ENCODE assay signal across 8 cellular contexts in the genomic region with DNA sequence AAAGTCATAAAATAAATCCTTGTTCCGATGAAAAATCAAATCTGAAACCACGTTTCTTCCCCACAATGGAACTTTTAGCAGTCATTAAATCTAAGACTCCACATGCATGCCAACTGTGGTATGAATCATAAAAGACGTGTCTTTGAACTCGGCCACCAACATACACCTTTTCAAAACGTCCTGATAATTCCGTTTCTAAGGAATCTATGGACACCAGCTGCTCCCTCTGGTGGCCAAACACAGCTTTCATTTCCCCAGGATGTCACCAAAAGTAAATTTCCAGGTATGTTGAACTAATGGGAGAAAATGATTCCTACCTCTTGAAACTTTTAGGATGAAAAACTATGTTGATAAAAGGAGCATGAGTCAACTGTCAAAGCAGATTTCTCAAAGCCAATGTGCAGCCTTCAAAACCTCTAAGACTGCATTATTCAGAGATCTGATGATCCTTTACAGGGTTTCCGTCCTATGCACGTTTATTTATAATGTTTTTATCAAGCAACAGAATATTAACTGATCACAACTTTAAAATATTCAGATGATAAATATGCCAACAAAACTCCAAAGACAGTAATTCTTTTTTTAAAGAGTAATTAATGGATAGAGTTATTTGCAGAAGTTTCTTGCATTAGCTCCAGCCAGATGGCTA.
DNase-seq lines count a peak whose midpoint lies in the region; ATAC-seq and TF ChIP-seq lines count a peak whose summit lies in the region.

No MANE protein-coding gene starts in this region.

- H3K9ac ChIP-seq in skeletal muscle tissue (ENCODE audit: low read depth in 1 of 3, low read length in 3 of 3): no peak overlapping the region

- in situ Hi-C loops in HAP-1 (cut with MboI; ENCODE audit: low sequenced_read_pairs): no loop called here

- intact Hi-C loops in head of caudate nucleus (cut with DNase I): no loop called here

- H3K27ac ChIP-seq in C4-2B (no peak overlapping the region), skeletal muscle tissue (ENCODE audit: low read depth, low read length) (no peak overlapping the region)

- no peaks in the 10 kb centered on the region for H3K27me3 ChIP-seq in HAP-1 (ENCODE audit: low read depth)
- H3K27me3 ChIP-seq in skeletal muscle tissue (ENCODE audit: control insufficient read depth in 3 of 3, insufficient read depth in 3 of 3, low read length in 3 of 3): no peaks in the 10 kb centered on the region

- H3K4me1 ChIP-seq in HAP-1 (peaks cover 14% of the 10 kb centered on the region), skeletal muscle tissue (ENCODE audit: control insufficient read depth in 3 of 3, insufficient read depth in 3 of 3, low read length in 3 of 3) (no peaks in the 10 kb centered on the region)

- ATAC-seq in SK-N-SH treated with all-trans-retinoic acid at 6 μM for 48 hours (peak; percentile 71), HG03196 (IDR thresholded peaks at IDR 0.05; ENCODE audit: unreplicated experiment) (no peak)

- H3K36me3 ChIP-seq in HAP-1 (replicated peaks) (peaks cover 38% of the 10 kb centered on the region), skeletal muscle tissue (ENCODE audit: control insufficient read depth in 3 of 3, insufficient read depth in 3 of 3, low read length in 3 of 3) (no peaks in the 10 kb centered on the region)

- TF ChIP-seq CTCF in C4-2B (conservative IDR thresholded peaks at IDR 0.05): peak; percentile 90

- DNase-seq in HAP-1 (ENCODE audit: low spot score in 2 of 2) (peak; percentile 52 to 65), head of caudate nucleus (peak in 28 of 42 donors; percentile 24 to 78 (median 51)), AML-193 (lab: John Stamatoyannopoulos, UW) (no peak)
- no peak for DNase-seq in activated effector memory CD4-positive, alpha-beta T cell treated with anti-CD3 and anti-CD28 coated beads, Interleukin-2, amount 50 U/mL, for 16 hours

- H3K9me3 ChIP-seq in HAP-1 (no peaks in the 10 kb centered on the region), skeletal muscle tissue (ENCODE audit: control insufficient read depth in 3 of 3, low read length in 3 of 3) (no peaks in the 10 kb centered on the region)

- H3K4me3 ChIP-seq in HAP-1 (no peak overlapping the region), skeletal muscle tissue (ENCODE audit: low read length in 3 of 3) (peak overlapping the region in 2 of 3 donors; percentile 4 to 17)

TF ChIP-seq in SK-N-SH treated with all-trans-retinoic acid at 6 μM for 48 hours, 23 proteins besides CTCF, POLR2A, EP300 and RAD21:
- TF ChIP-seq OSR1 (CRISPR knock-in tag; IDR thresholded peaks at IDR 0.05): no peak
- no peak for TF ChIP-seq ZFP30 (CRISPR knock-in tag; IDR thresholded peaks at IDR 0.05)
- TF ChIP-seq ZNF70 (CRISPR knock-in tag; IDR thresholded peaks at IDR 0.05): no peak
- TF ChIP-seq, protein P1, sequence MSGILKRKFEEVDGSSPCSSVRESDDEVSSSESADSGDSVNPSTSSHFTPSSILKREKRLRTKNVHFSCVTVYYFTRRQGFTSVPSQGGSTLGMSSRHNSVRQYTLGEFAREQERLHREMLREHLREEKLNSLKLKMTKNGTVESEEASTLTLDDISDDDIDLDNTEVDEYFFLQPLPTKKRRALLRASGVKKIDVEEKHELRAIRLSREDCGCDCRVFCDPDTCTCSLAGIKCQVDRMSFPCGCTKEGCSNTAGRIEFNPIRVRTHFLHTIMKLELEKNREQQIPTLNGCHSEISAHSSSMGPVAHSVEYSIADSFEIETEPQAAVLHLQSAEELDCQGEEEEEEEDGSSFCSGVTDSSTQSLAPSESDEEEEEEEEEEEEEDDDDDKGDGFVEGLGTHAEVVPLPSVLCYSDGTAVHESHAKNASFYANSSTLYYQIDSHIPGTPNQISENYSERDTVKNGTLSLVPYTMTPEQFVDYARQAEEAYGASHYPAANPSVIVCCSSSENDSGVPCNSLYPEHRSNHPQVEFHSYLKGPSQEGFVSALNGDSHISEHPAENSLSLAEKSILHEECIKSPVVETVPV (CRISPR knock-in tag; IDR thresholded peaks at IDR 0.05): no peak
- no peak for TF ChIP-seq ESRRG (CRISPR knock-in tag; IDR thresholded peaks at IDR 0.05)
- TF ChIP-seq ZNF565 (CRISPR knock-in tag; conservative IDR thresholded peaks at IDR 0.05; ENCODE audit: low read depth): no peak
- TF ChIP-seq, protein P2, sequence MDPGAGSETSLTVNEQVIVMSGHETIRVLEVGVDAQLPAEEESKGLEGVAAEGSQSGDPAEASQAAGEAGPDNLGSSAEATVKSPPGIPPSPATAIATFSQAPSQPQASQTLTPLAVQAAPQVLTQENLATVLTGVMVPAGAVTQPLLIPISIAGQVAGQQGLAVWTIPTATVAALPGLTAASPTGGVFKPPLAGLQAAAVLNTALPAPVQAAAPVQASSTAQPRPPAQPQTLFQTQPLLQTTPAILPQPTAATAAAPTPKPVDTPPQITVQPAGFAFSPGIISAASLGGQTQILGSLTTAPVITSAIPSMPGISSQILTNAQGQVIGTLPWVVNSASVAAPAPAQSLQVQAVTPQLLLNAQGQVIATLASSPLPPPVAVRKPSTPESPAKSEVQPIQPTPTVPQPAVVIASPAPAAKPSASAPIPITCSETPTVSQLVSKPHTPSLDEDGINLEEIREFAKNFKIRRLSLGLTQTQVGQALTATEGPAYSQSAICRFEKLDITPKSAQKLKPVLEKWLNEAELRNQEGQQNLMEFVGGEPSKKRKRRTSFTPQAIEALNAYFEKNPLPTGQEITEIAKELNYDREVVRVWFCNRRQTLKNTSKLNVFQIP (CRISPR knock-in tag; IDR thresholded peaks at IDR 0.05; ENCODE audit: borderline replicate concordance, low read depth): no peak

Comparison
In these comparisons a context has a peak if more than half of its experiments do, and no peak if none do; other contexts are left out.
1. DNase-seq: peak in HAP-1 (2 of 2) and head of caudate nucleus (28 of 42); none in activated effector memory CD4-positive, alpha-beta T cell treated with anti-CD3 and anti-CD28 coated beads, Interleukin-2, amount 50 U/mL, for 16 hours (single experiment) and AML-193 (0 of 2).